ENCODE assay signal across 8 cellular contexts in genomic region chr7:2314209-2314955, GRCh38. TPM values are rescaled to one million over a fixed set of nuclear protein-coding genes. Genes with fewer than 3 reads are reported as not detected.
DNase-seq lines count a peak whose midpoint lies in the region; ATAC-seq, FAIRE-seq and TF ChIP-seq lines count a peak whose summit lies in the region.

SNX8 (minus strand) TSS chr7:2314441; CDS start chr7:2314421, 20 bp downstream.

- WGBS in smooth muscle cell (ENCODE audit: low lambda C conversion rate): 12% methylated on average over 13 of the region's 78 CpGs

- H2AFZ ChIP-seq in smooth muscle cell (ENCODE audit: low read depth): peak within 1 kb of the TSS; percentile 85

- H3K36me3 ChIP-seq in bronchial epithelial cell (ENCODE audit: control insufficient read depth, insufficient read depth, low read length) (no peaks in the 10 kb centered on the region), smooth muscle cell (ENCODE audit: low read depth) (no peaks in the 10 kb centered on the region)

- DNase-seq in ACHN (peak; percentile 93), NCI-H2171 treated with DMSO at 0.1 percent for 48 hours (lab: John Stamatoyannopoulos, UW) (peak; percentile 90), bronchial epithelial cell (ENCODE audit: low read depth) (peak; percentile 79), iPS-NIHi7 (ENCODE audit: extremely low spot score) (peak; percentile 99), smooth muscle cell (lab: John Stamatoyannopoulos, UW; ENCODE audit: unreplicated experiment) (peak; percentile 89)

- FAIRE-seq in bronchial epithelial cell (lab: Jason Lieb, UNC): no peak

- peaks cover 4% of the 10 kb centered on the region for H3K4me1 ChIP-seq in smooth muscle cell (ENCODE audit: low read depth)

- H3K4me2 ChIP-seq in smooth muscle cell: peak within 1 kb of the TSS; percentile 98

- H3F3A ChIP-seq in smooth muscle cell (ENCODE audit: low read depth): peaks cover 7% of the 10 kb centered on the region

- peak within 1 kb of the TSS; percentile 82 for H3K4me3 ChIP-seq in WI38 (ENCODE audit: low read depth, low read length)
- peak within 1 kb of the TSS; percentile 79 for H3K4me3 ChIP-seq in bronchial epithelial cell (ENCODE audit: low read depth, low read length)
- peak within 1 kb of the TSS; percentile 94 for H3K4me3 ChIP-seq in smooth muscle cell

- in situ Hi-C loops in ACHN (cut with HindIII; ENCODE audit: low pct_ligation_motif_present, low pct_unique_long_range_greater_than_20kb, low sequenced_read_pairs): no loop called here

- H3K79me2 ChIP-seq in smooth muscle cell (ENCODE audit: low read depth): peaks cover 29% of the 10 kb centered on the region

- H3K27me3 ChIP-seq in bronchial epithelial cell (ENCODE audit: control insufficient read depth, insufficient read depth, low read length) (no peaks in the 10 kb centered on the region), smooth muscle cell (ENCODE audit: low read depth) (no peaks in the 10 kb centered on the region)

- no peak within 1 kb of the TSS for H3K27ac ChIP-seq in smooth muscle cell (ENCODE audit: low read depth)

- no peaks in the 10 kb centered on the region for H3K9me3 ChIP-seq in smooth muscle cell (replicated peaks; ENCODE audit: low read depth)

- ATAC-seq in GM18873 (IDR thresholded peaks at IDR 0.05; ENCODE audit: low FRiP score, unreplicated experiment): peak; percentile 61
- peak; percentile 62 for ATAC-seq in HG03108 (IDR thresholded peaks at IDR 0.05; ENCODE audit: unreplicated experiment)

- H4K20me1 ChIP-seq in smooth muscle cell (ENCODE audit: low read depth): peaks cover 10% of the 10 kb centered on the region

- TF ChIP-seq CTCF in WI38 (IDR thresholded peaks at IDR 0.05; ENCODE audit: low read depth, low read length): no peak
- TF ChIP-seq CTCF in bronchial epithelial cell (IDR thresholded peaks at IDR 0.05; ENCODE audit: insufficient read depth, low read length, severe bottlenecking): no peak
- no peak for TF ChIP-seq CTCF in smooth muscle cell (IDR thresholded peaks at IDR 0.05; ENCODE audit: borderline replicate concordance, insufficient read depth, poor library complexity, severe bottlenecking)

- peak within 1 kb of the TSS; percentile 89 for H3K9ac ChIP-seq in smooth muscle cell (ENCODE audit: low read depth)

RNA-seq across cellular contexts. Expression of gene SNX8, which starts in this region (rescaled TPM):
- total RNA-seq in bronchial epithelial cell (8.7 and 12.9 TPM in 2 replicates), smooth muscle cell (12.8 and 49.9 TPM in 2 replicates)
- polyA plus RNA-seq in smooth muscle cell: 46.9 and 56.4 TPM in 2 replicates
